In the genomic region with DNA sequence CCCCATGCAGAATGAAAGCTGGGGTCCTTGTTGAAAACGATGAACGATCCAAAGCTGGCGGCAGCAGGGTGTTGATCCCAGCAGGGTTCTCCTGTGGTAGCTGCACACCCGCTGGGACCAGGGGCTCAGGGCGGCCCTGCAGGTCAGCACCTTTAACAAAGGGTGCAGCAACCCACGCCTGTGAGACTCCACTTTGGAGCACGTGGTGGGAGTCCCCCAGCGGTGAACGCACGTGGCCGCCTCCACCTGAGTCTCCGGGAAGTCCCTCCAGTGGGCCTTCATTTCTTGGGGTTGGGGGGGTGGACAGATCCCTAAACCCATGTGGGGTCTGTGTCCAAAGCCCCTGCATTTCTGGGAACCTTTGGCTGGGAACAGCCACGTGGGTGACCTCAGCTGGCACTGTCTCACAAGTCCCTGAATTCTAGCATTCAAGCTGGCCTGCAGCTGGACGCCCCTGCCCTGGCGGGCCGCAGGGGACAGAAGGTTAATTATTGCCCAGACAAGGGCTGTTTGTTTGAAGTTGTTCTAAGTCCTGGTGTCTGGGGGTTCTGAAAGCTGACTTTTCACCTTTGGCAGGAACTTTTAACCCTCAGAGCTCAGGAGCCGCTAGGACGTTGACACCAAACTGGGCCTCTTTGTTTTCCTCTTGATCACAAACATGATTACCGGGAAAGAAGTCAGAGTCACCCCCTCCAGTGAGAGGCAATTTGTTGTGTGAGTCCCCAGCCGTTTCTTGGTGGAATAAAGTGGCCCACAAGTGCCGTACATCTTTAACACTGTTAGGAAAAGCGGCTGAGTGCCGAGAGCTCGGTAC, we compare ENCODE assay signal across 10 cellular contexts.
DNase-seq lines count a peak whose midpoint lies in the region; ATAC-seq and TF ChIP-seq lines count a peak whose summit lies in the region.
"Had no signal": no experiment of that assay in that cellular context is flagged by ENCODE, and none has a peak within 500 bp of the region (broad histone marks: within the 10 kb centered on the region; RNA-seq: fewer than 3 reads in every experiment).

No MANE protein-coding gene starts in this region.

- H3K4me1 ChIP-seq in right atrium auricular region = peaks cover 0 to 38% of the 10 kb centered on the region in 2 donors

- TF ChIP-seq CTCF in AG04450 (IDR thresholded peaks at IDR 0.05; ENCODE audit: low read depth, low read length) = no peak
- TF ChIP-seq CTCF in right atrium auricular region (IDR thresholded peaks at IDR 0.05) = no peak

- no peaks in the 10 kb centered on the region for H3K9me3 Mint-ChIP-seq in activated naive CD8-positive, alpha-beta T cell treated with anti-CD3 and anti-CD28 coated beads for 36 hours

- ATAC-seq in GM19467 (IDR thresholded peaks at IDR 0.05; ENCODE audit: unreplicated experiment) = no peak

- CTCF ChIA-PET in AG04450 (lab: Charles Lee) = interaction anchor here (0.8 kb wide), 1 partner anchor 177 kb away, joined by 3 read pairs; no protein-coding TSS in a partner anchor

- POLR2A ChIA-PET in AG04450 (lab: Yijun Ruan, JAX) = interaction anchor here (2.6 kb wide), 1 partner anchor 9 kb away, joined by 13 read pairs; no protein-coding TSS in a partner anchor

- H3K9me3 ChIP-seq in AG04450 (ENCODE audit: control insufficient read depth, insufficient read depth, low read length) (peaks cover under 1% of the 10 kb centered on the region; the same call in 1 of the 2 replicates), right atrium auricular region (no peaks in the 10 kb centered on the region)

- no peaks in the 10 kb centered on the region for H3K36me3 Mint-ChIP-seq in activated naive CD8-positive, alpha-beta T cell treated with anti-CD3 and anti-CD28 coated beads for 36 hours

- H3K27ac ChIP-seq in AG04450 (ENCODE audit: low read depth, low read length) (peak overlapping the region; percentile 41), right atrium auricular region (peak overlapping the region; percentile 76 to 78)

- no peak overlapping the region for H3K27ac Mint-ChIP-seq in activated naive CD8-positive, alpha-beta T cell treated with anti-CD3 and anti-CD28 coated beads for 36 hours

- no peaks in the 10 kb centered on the region for H3K27me3 Mint-ChIP-seq in activated naive CD8-positive, alpha-beta T cell treated with anti-CD3 and anti-CD28 coated beads for 36 hours

- H3K27me3 ChIP-seq in AG04450 (ENCODE audit: control insufficient read depth, insufficient read depth, low read length) (no peaks in the 10 kb centered on the region), right atrium auricular region (no peaks in the 10 kb centered on the region)

- H3K4me3 ChIP-seq in AG04450 (ENCODE audit: low read depth, low read length) (no peak overlapping the region), right atrium auricular region (no peak overlapping the region)

- H3K4me3 Mint-ChIP-seq in activated naive CD8-positive, alpha-beta T cell treated with anti-CD3 and anti-CD28 coated beads for 36 hours = no peak overlapping the region

- peaks cover 9% of the 10 kb centered on the region for H3K4me1 Mint-ChIP-seq in activated naive CD8-positive, alpha-beta T cell treated with anti-CD3 and anti-CD28 coated beads for 36 hours

- intact Hi-C loops in posterior cingulate gyrus (cut with DNase I) = no loop called here

- DNase-seq in AG04450 (ENCODE audit: low read depth, low spot score) (no peak), amygdala (lab: John Stamatoyannopoulos, UW) (peak in 35 of 56 donors; percentile 5 to 85 (median 44)), right atrium auricular region (ENCODE audit: low spot score) (no peak), posterior cingulate gyrus (peak; percentile 36 to 95 (median 64)), kidney glomerular epithelial cell (lab: John Stamatoyannopoulos, UW) (no peak), NCI-H1092 (lab: John Stamatoyannopoulos, UW) (no peak)
- DNase-seq in activated naive CD8-positive, alpha-beta T cell treated with anti-CD3 and anti-CD28 coated beads for 36 hours = no peak
- DNase-seq: MM.1S; stimulated activated CD4-positive, alpha-beta T cell treated with anti-CD3 and anti-CD28 coated beads, Interleukin-4, amount 100 ng/mL, for 24 hours had no signal

- peaks cover 13% of the 10 kb centered on the region for H3K36me3 ChIP-seq in right atrium auricular region

Comparison
In these comparisons a context has a peak if more than half of its experiments do, and no peak if none do; other contexts are left out.
1. DNase-seq: peak in amygdala (35 of 56) and posterior cingulate gyrus (10 of 10); none in AG04450 (single experiment), right atrium auricular region (single experiment), activated naive CD8-positive, alpha-beta T cell treated with anti-CD3 and anti-CD28 coated beads for 36 hours (single experiment), kidney glomerular epithelial cell (single experiment) and NCI-H1092 (single experiment).